Comparison of ENCODE assay signal across 24 cellular contexts in genomic region chr18:24685232-24685959, GRCh38.
"Had no signal": no experiment of that assay in that cellular context is flagged by ENCODE, and none has a peak within 500 bp of the region (broad histone marks: within the 10 kb centered on the region; RNA-seq: fewer than 3 reads in every experiment).

No MANE protein-coding gene starts in this region.

- H3K4me1 ChIP-seq: left lung, right atrium auricular region, spleen, suprapubic skin, tibial artery, upper lobe of right lung had no signal

- H3K4me3 ChIP-seq: left lung, lung, ovary, right atrium auricular region, skin epidermis, spleen, suprapubic skin, thoracic aorta, tibial artery, upper lobe of right lung had no signal

- H3K27me3 ChIP-seq: left lung, ovary, right atrium auricular region, spleen, suprapubic skin, tibial artery, upper lobe of right lung had no signal

- H3K27ac ChIP-seq: left lung, ovary, right atrium auricular region, skin epidermis, spleen, suprapubic skin, thoracic aorta, tibial artery, upper lobe of right lung had no signal

- ATAC-seq: left colon; left lung; natural killer cell; sciatic nerve; stimulated activated effector memory CD8-positive, alpha-beta T cell treated with anti-CD3 and anti-CD28 coated beads, Interleukin-12 subunit alpha, Interleukin-12 subunit beta, amount 100 ng/mL, for 72 hours; upper lobe of right lung had no signal

- DNase-seq: hippocampal formation; kidney glomerular epithelial cell; left colon; left lung; mesendoderm; naive B cell; natural killer cell; nephron progenitor cell; ovary; spleen; stimulated activated CD4-positive, alpha-beta T cell treated with anti-CD3 and anti-CD28 coated beads, Interleukin-4, amount 100 ng/mL, for 24 hours; stimulated activated naive CD4-positive, alpha-beta T cell; tibial artery; trophoblast cell; upper lobe of right lung had no signal

- FAIRE-seq: keratinocyte, urothelium cell line had no signal

- H3K36me3 ChIP-seq: left lung, ovary, right atrium auricular region, spleen, suprapubic skin, thoracic aorta, tibial artery, upper lobe of right lung had no signal

- H3K9me3 ChIP-seq: ovary, spleen, suprapubic skin, thoracic aorta, upper lobe of right lung had no signal
